Comparison of ENCODE assay signal across 33 cellular contexts in the genomic region with DNA sequence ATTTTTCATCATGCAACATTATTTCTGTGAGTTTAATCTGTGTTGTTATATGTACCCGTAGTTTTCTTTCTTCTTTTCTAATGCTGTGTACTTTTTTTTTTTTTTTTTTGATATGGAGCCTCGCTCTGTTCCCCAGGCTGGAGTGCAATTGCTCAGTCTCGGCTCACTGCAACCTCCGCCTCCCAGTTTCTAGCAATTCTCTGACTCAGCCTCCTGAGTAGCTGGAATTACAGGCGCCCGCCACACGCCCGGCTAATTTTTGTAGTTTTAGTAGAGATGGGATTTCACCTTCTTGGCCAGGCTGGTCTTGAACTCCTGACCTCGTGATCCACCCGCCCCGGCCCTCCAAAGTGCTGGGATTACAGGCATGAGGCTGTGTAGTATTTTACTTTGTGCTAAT.
"Had no signal": no experiment of that assay in that cellular context is flagged by ENCODE, and none has a peak within 500 bp of the region (broad histone marks: within the 10 kb centered on the region; RNA-seq: fewer than 3 reads in every experiment).

No MANE protein-coding gene starts in this region.

- ATAC-seq: activated CD4-positive, alpha-beta T cell treated with anti-CD3 and anti-CD28 coated beads for 36 hours; activated CD8-positive, alpha-beta memory T cell treated with anti-CD3 and anti-CD28 coated beads, Interleukin-2, amount 10 ng/mL, durations not matched to agents 7 days and 5 days; activated CD8-positive, alpha-beta T cell treated with anti-CD3 and anti-CD28 coated beads, Interleukin-2, amount 10 ng/mL, durations not matched to agents 7 days and 5 days; activated naive CD4-positive, alpha-beta T cell treated with anti-CD3 and anti-CD28 coated beads, Interleukin-2, amount 50 U/mL, for 72 hours; esophagus mucosa; gastroesophageal sphincter; heart right ventricle; T-helper 17 cell had no signal

- H3K27me3 ChIP-seq: ascending aorta, breast epithelium, cardiac muscle cell, colonic mucosa, heart right ventricle had no signal

- H3K36me3 Mint-ChIP-seq: activated CD4-positive, alpha-beta memory T cell treated with anti-CD3 and anti-CD28 coated beads for 36 hours; activated CD8-positive, alpha-beta memory T cell treated with anti-CD3 and anti-CD28 coated beads, Interleukin-2, amount 10 ng/mL, durations not matched to agents 7 days and 5 days; activated naive CD4-positive, alpha-beta T cell treated with anti-CD3 and anti-CD28 coated beads, Interleukin-2, amount 10 ng/mL, durations not matched to agents 7 days and 5 days; activated naive CD4-positive, alpha-beta T cell treated with anti-CD3 and anti-CD28 coated beads, Interleukin-2, amount 50 U/mL, for 72 hours; activated naive CD8-positive, alpha-beta T cell treated with anti-CD3 and anti-CD28 coated beads, Interleukin-2, amount 10 ng/mL, durations not matched to agents 7 days and 5 days; brain had no signal

- H3K4me3 Mint-ChIP-seq: activated CD4-positive, alpha-beta memory T cell treated with anti-CD3 and anti-CD28 coated beads for 36 hours; activated CD4-positive, alpha-beta T cell treated with anti-CD3 and anti-CD28 coated beads for 36 hours; activated CD4-positive, alpha-beta T cell treated with anti-CD3 and anti-CD28 coated beads, Interleukin-2, amount 10 ng/mL, durations not matched to agents 24 days and 14 days; activated CD8-positive, alpha-beta memory T cell treated with anti-CD3 and anti-CD28 coated beads, Interleukin-2, amount 10 ng/mL, durations not matched to agents 7 days and 5 days; activated CD8-positive, alpha-beta T cell treated with anti-CD3 and anti-CD28 coated beads, Interleukin-2, amount 10 ng/mL, durations not matched to agents 7 days and 5 days; activated naive CD4-positive, alpha-beta T cell treated with anti-CD3 and anti-CD28 coated beads, Interleukin-2, amount 10 ng/mL, durations not matched to agents 7 days and 5 days; activated naive CD8-positive, alpha-beta T cell treated with anti-CD3 and anti-CD28 coated beads, Interleukin-2, amount 10 ng/mL, durations not matched to agents 7 days and 5 days; activated T-helper 1 cell treated with anti-CD3 and anti-CD28 coated beads, Interleukin-12 subunit alpha, Interleukin-12 subunit beta, Interleukin-2, Interleukin-4 antibody, amounts not matched to agents 30 ng/mL and 10 ng/mL and 1 ng/mL, durations not matched to agents 14 hours and 24 hours and 36 hours; brain; T-helper 17 cell; T-helper 2 cell treated with Interferon-gamma antibody and Interleukin-4, amounts not matched to agents 5 μg/mL and 100 μg/mL, for 36 hours had no signal

- H3K36me3 ChIP-seq: ascending aorta, breast epithelium, cardiac muscle cell, colonic mucosa, gastroesophageal sphincter, heart right ventricle had no signal

- DNase-seq: activated CD4-positive, alpha-beta memory T cell treated with anti-CD3 and anti-CD28 coated beads for 36 hours; activated CD4-positive, alpha-beta T cell treated with anti-CD3 and anti-CD28 coated beads for 36 hours; activated CD4-positive, alpha-beta T cell treated with anti-CD3 and anti-CD28 coated beads, Interleukin-2, amount 10 ng/mL, durations not matched to agents 24 days and 14 days; activated CD4-positive, CD25-positive, alpha-beta regulatory T cell; activated CD4-positive, CD25-positive, alpha-beta regulatory T cell treated with anti-CD3 and anti-CD28 coated beads, Interleukin-2, amount 50 U/mL, for 72 hours; activated CD8-positive, alpha-beta memory T cell treated with anti-CD3 and anti-CD28 coated beads, Interleukin-2, amount 10 ng/mL, durations not matched to agents 7 days and 5 days; activated CD8-positive, alpha-beta memory T cell treated with anti-CD3 and anti-CD28 coated beads, Interleukin-2, amount 50 U/mL, for 4 hours; activated CD8-positive, alpha-beta T cell treated with anti-CD3 and anti-CD28 coated beads, Interleukin-2, amount 10 ng/mL, durations not matched to agents 7 days and 5 days; activated gamma-delta T cell; activated naive CD4-positive, alpha-beta T cell; activated naive CD4-positive, alpha-beta T cell treated with anti-CD3 and anti-CD28 coated beads, Interleukin-2, amount 10 ng/mL, durations not matched to agents 7 days and 5 days; activated naive CD8-positive, alpha-beta T cell treated with anti-CD3 and anti-CD28 coated beads, Interleukin-2, amount 10 ng/mL, durations not matched to agents 7 days and 5 days; activated T-cell treated with anti-CD3 and anti-CD28 coated beads, Interleukin-2, amount 50 U/mL, for 1 hour; activated T-cell treated with anti-CD3 and anti-CD28 coated beads, Interleukin-2, amount 50 U/mL, for 48 hours; central memory CD4-positive, alpha-beta T cell; cerebellar nuclear complex; colonic mucosa; effector CD8-positive, alpha-beta T cell; foreskin melanocyte; heart right ventricle; T-helper 1 cell; T-helper 17 cell; T1000 had no signal

- H3K4me1 Mint-ChIP-seq: activated CD4-positive, alpha-beta T cell treated with anti-CD3 and anti-CD28 coated beads for 36 hours; activated CD4-positive, alpha-beta T cell treated with anti-CD3 and anti-CD28 coated beads, Interleukin-2, amount 10 ng/mL, durations not matched to agents 24 days and 14 days; activated CD8-positive, alpha-beta memory T cell treated with anti-CD3 and anti-CD28 coated beads, Interleukin-2, amount 10 ng/mL, durations not matched to agents 7 days and 5 days; activated naive CD4-positive, alpha-beta T cell treated with anti-CD3 and anti-CD28 coated beads, Interleukin-2, amount 10 ng/mL, durations not matched to agents 7 days and 5 days; activated naive CD8-positive, alpha-beta T cell treated with anti-CD3 and anti-CD28 coated beads, Interleukin-2, amount 10 ng/mL, durations not matched to agents 7 days and 5 days; T-helper 17 cell had no signal

- H3K9me3 Mint-ChIP-seq: activated CD4-positive, alpha-beta memory T cell treated with anti-CD3 and anti-CD28 coated beads for 36 hours; activated CD4-positive, alpha-beta T cell treated with anti-CD3 and anti-CD28 coated beads, Interleukin-2, amount 10 ng/mL, durations not matched to agents 24 days and 14 days; activated naive CD4-positive, alpha-beta T cell treated with anti-CD3 and anti-CD28 coated beads, Interleukin-2, amount 10 ng/mL, durations not matched to agents 7 days and 5 days; activated naive CD4-positive, alpha-beta T cell treated with anti-CD3 and anti-CD28 coated beads, Interleukin-2, amount 50 U/mL, for 72 hours; activated naive CD8-positive, alpha-beta T cell treated with anti-CD3 and anti-CD28 coated beads, Interleukin-2, amount 10 ng/mL, durations not matched to agents 7 days and 5 days; activated T-helper 1 cell treated with anti-CD3 and anti-CD28 coated beads, Interleukin-12 subunit alpha, Interleukin-12 subunit beta, Interleukin-2, Interleukin-4 antibody, amounts not matched to agents 30 ng/mL and 10 ng/mL and 1 ng/mL, durations not matched to agents 14 hours and 24 hours and 36 hours; activated T-helper 2 cell treated with anti-CD3 and anti-CD28 coated beads, Interferon-gamma antibody, Interleukin-2, Interleukin-4, amounts not matched to agents 10 μg/mL and 5 μg/mL and 100 μg/mL, durations not matched to agents 14 hours and 24 hours and 36 hours; brain; T-helper 2 cell treated with Interferon-gamma antibody and Interleukin-4, amounts not matched to agents 5 μg/mL and 100 μg/mL, for 36 hours had no signal

- H3K4me3 ChIP-seq: ascending aorta, breast epithelium, cardiac muscle cell, colonic mucosa, gastroesophageal sphincter, heart right ventricle had no signal

- H3K27me3 Mint-ChIP-seq: activated CD4-positive, alpha-beta T cell treated with anti-CD3 and anti-CD28 coated beads for 36 hours; activated CD4-positive, alpha-beta T cell treated with anti-CD3 and anti-CD28 coated beads, Interleukin-2, amount 10 ng/mL, durations not matched to agents 24 days and 14 days; activated CD8-positive, alpha-beta memory T cell treated with anti-CD3 and anti-CD28 coated beads, Interleukin-2, amount 10 ng/mL, durations not matched to agents 7 days and 5 days; activated naive CD4-positive, alpha-beta T cell treated with anti-CD3 and anti-CD28 coated beads, Interleukin-2, amount 10 ng/mL, durations not matched to agents 7 days and 5 days; activated naive CD8-positive, alpha-beta T cell treated with anti-CD3 and anti-CD28 coated beads, Interleukin-2, amount 10 ng/mL, durations not matched to agents 7 days and 5 days; brain had no signal

- H3K27ac Mint-ChIP-seq: activated CD4-positive, alpha-beta memory T cell treated with anti-CD3 and anti-CD28 coated beads for 36 hours; activated CD4-positive, alpha-beta T cell treated with anti-CD3 and anti-CD28 coated beads for 36 hours; activated CD4-positive, alpha-beta T cell treated with anti-CD3 and anti-CD28 coated beads, Interleukin-2, amount 10 ng/mL, durations not matched to agents 24 days and 14 days; activated CD8-positive, alpha-beta memory T cell treated with anti-CD3 and anti-CD28 coated beads, Interleukin-2, amount 10 ng/mL, durations not matched to agents 7 days and 5 days; activated CD8-positive, alpha-beta T cell treated with anti-CD3 and anti-CD28 coated beads, Interleukin-2, amount 10 ng/mL, durations not matched to agents 7 days and 5 days; activated naive CD4-positive, alpha-beta T cell treated with anti-CD3 and anti-CD28 coated beads, Interleukin-2, amount 10 ng/mL, durations not matched to agents 7 days and 5 days; activated naive CD4-positive, alpha-beta T cell treated with anti-CD3 and anti-CD28 coated beads, Interleukin-2, amount 50 U/mL, for 72 hours; activated naive CD8-positive, alpha-beta T cell treated with anti-CD3 and anti-CD28 coated beads, Interleukin-2, amount 10 ng/mL, durations not matched to agents 7 days and 5 days; activated T-helper 1 cell treated with anti-CD3 and anti-CD28 coated beads, Interleukin-12 subunit alpha, Interleukin-12 subunit beta, Interleukin-2, Interleukin-4 antibody, amounts not matched to agents 30 ng/mL and 10 ng/mL and 1 ng/mL, durations not matched to agents 14 hours and 24 hours and 36 hours; activated T-helper 2 cell treated with anti-CD3 and anti-CD28 coated beads, Interferon-gamma antibody, Interleukin-2, Interleukin-4, amounts not matched to agents 10 μg/mL and 5 μg/mL and 100 μg/mL, durations not matched to agents 14 hours and 24 hours and 36 hours; brain; T-helper 17 cell; T-helper 2 cell treated with Interferon-gamma antibody and Interleukin-4, amounts not matched to agents 5 μg/mL and 100 μg/mL, for 36 hours had no signal
